Comparison of ENCODE assay signal across 1 cellular context in the genomic region with DNA sequence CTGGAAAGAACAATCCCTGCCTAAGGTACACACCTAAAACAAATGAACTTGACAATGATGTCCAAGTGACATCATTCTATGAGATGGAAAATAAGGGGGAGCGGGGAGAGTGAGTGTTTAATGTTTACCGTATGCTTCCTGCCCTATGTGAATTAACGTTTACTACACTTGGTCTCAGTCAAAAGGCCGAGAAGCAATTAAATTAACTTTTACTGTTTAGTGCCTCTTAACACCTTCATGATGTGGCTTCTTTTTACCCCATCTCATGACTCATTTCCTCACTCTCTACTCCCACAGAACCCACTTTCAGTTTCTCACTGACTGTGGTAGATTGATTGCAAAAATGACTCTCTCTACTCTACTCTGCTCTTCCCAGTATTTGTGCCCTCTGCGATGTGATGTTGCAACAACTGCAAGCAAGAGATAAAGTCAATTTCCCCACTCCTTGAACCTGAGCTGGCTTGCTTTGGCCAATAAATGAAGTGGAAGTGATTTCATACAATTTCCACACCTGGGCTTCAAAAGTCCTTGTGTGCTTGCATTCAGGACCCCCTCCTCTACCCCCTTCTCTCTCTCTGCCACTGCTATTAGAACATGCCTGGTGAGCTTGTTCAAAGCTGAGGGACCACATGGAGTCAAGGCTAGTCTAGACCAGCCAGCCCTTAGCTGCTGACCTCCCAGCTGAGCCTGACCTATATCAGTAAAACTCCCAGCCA.
TF ChIP-seq lines count a peak whose summit lies in the region.

No MANE protein-coding gene starts in this region.

TF ChIP-seq in K562, 482 proteins besides CTCF, POLR2A, EP300 and RAD21 (continued from another document and continues in another):
- peak; percentile 52; the same call in 1 of the 2 replicates for TF ChIP-seq CREB3L1 (IDR thresholded peaks at IDR 0.05; ENCODE audit: borderline replicate concordance, low read depth)
- no peak for TF ChIP-seq ZNF212 (CRISPR knock-in tag; IDR thresholded peaks at IDR 0.05)
- TF ChIP-seq EP400 (IDR thresholded peaks at IDR 0.05) = peak; percentile 19; the same call in 1 of the 2 replicates
- TF ChIP-seq THRB (CRISPR knock-in tag; conservative IDR thresholded peaks at IDR 0.05) = no peak
- TF ChIP-seq HSF4 (CRISPR knock-in tag; IDR thresholded peaks at IDR 0.05; ENCODE audit: borderline replicate concordance) = no peak
- peak; percentile 32 to 37; a peak in 2 of 4 replicates for TF ChIP-seq FOXK2 (conservative IDR thresholded peaks at IDR 0.05 in 1 of 2, IDR thresholded peaks at IDR 0.05 in 1 of 2; ENCODE audit: low read depth in 2 of 2)
- TF ChIP-seq HDAC3 (IDR thresholded peaks at IDR 0.05; ENCODE audit: borderline replicate concordance, partially characterized antibody) = peak; percentile 76
- no peak for TF ChIP-seq RBM39 (optimal IDR thresholded peaks at IDR 0.05; ENCODE audit: low read depth, low read length)
- no peak for TF ChIP-seq ZNF133 (CRISPR knock-in tag; IDR thresholded peaks at IDR 0.05)
- TF ChIP-seq MECOM (CRISPR knock-in tag; IDR thresholded peaks at IDR 0.05) = no peak; the same call in 1 of the 2 replicates
- peak; percentile 88 for TF ChIP-seq RNF2 (IDR thresholded peaks at IDR 0.05)
- TF ChIP-seq ZNF764 (CRISPR knock-in tag; IDR thresholded peaks at IDR 0.05; ENCODE audit: low read depth) = no peak
- TF ChIP-seq EGR1 (conservative IDR thresholded peaks at IDR 0.05) = peak; percentile 73
- TF ChIP-seq BHLHE40 (IDR thresholded peaks at IDR 0.05; ENCODE audit: low read length) = peak; percentile 41; the same call in 1 of the 2 replicates
- no peak for TF ChIP-seq MYBL2 (IDR thresholded peaks at IDR 0.05; ENCODE audit: low read depth)
- no peak for TF ChIP-seq MYBL2 (CRISPR knock-in tag; IDR thresholded peaks at IDR 0.05; ENCODE audit: borderline replicate concordance)
- no peak for TF ChIP-seq ZKSCAN1 (IDR thresholded peaks at IDR 0.05; ENCODE audit: low read depth, low read length)
- TF ChIP-seq, protein P1, sequence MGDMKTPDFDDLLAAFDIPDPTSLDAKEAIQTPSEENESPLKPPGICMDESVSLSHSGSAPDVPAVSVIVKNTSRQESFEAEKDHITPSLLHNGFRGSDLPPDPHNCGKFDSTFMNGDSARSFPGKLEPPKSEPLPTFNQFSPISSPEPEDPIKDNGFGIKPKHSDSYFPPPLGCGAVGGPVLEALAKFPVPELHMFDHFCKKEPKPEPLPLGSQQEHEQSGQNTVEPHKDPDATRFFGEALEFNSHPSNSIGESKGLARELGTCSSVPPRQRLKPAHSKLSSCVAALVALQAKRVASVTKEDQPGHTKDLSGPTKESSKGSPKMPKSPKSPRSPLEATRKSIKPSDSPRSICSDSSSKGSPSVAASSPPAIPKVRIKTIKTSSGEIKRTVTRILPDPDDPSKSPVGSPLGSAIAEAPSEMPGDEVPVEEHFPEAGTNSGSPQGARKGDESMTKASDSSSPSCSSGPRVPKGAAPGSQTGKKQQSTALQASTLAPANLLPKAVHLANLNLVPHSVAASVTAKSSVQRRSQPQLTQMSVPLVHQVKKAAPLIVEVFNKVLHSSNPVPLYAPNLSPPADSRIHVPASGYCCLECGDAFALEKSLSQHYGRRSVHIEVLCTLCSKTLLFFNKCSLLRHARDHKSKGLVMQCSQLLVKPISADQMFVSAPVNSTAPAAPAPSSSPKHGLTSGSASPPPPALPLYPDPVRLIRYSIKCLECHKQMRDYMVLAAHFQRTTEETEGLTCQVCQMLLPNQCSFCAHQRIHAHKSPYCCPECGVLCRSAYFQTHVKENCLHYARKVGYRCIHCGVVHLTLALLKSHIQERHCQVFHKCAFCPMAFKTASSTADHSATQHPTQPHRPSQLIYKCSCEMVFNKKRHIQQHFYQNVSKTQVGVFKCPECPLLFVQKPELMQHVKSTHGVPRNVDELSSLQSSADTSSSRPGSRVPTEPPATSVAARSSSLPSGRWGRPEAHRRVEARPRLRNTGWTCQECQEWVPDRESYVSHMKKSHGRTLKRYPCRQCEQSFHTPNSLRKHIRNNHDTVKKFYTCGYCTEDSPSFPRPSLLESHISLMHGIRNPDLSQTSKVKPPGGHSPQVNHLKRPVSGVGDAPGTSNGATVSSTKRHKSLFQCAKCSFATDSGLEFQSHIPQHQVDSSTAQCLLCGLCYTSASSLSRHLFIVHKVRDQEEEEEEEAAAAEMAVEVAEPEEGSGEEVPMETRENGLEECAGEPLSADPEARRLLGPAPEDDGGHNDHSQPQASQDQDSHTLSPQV (IDR thresholded peaks at IDR 0.05) = no peak
- TF ChIP-seq, protein P2, sequence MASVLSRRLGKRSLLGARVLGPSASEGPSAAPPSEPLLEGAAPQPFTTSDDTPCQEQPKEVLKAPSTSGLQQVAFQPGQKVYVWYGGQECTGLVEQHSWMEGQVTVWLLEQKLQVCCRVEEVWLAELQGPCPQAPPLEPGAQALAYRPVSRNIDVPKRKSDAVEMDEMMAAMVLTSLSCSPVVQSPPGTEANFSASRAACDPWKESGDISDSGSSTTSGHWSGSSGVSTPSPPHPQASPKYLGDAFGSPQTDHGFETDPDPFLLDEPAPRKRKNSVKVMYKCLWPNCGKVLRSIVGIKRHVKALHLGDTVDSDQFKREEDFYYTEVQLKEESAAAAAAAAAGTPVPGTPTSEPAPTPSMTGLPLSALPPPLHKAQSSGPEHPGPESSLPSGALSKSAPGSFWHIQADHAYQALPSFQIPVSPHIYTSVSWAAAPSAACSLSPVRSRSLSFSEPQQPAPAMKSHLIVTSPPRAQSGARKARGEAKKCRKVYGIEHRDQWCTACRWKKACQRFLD (CRISPR knock-in tag; IDR thresholded peaks at IDR 0.05) = peak; percentile 94
- peak; percentile 98 for TF ChIP-seq DPF2 (IDR thresholded peaks at IDR 0.05)
- no peak for TF ChIP-seq RB1 (IDR thresholded peaks at IDR 0.05; ENCODE audit: low read depth)
- TF ChIP-seq ZNF431 (CRISPR knock-in tag; IDR thresholded peaks at IDR 0.05) = 0 out of 2 replicates have a peak, but pooled peaks have one; percentile 26
- peak; percentile 43 to 89; a peak in 3 of 4 replicates for TF ChIP-seq ARNT (IDR thresholded peaks at IDR 0.05)
- peak; percentile 82 for TF ChIP-seq MTA2 (IDR thresholded peaks at IDR 0.05; ENCODE audit: low read depth)
- TF ChIP-seq DEAF1 (CRISPR knock-in tag; IDR thresholded peaks at IDR 0.05) = no peak
- no peak for TF ChIP-seq RBBP5 (IDR thresholded peaks at IDR 0.05; ENCODE audit: borderline replicate concordance, insufficient read depth, low read length, poor library complexity, severe bottlenecking)
- no peak for TF ChIP-seq NCOA6 (IDR thresholded peaks at IDR 0.05)
- no peak for TF ChIP-seq TFE3 (CRISPR knock-in tag; IDR thresholded peaks at IDR 0.05)
- TF ChIP-seq ILF3 (IDR thresholded peaks at IDR 0.05; ENCODE audit: borderline replicate concordance) = no peak
- TF ChIP-seq BMI1 (IDR thresholded peaks at IDR 0.05; ENCODE audit: low read length) = no peak
- no peak for TF ChIP-seq E2F5 (CRISPR knock-in tag; IDR thresholded peaks at IDR 0.05)
- no peak; the same call in 1 of the 2 replicates for TF ChIP-seq CREB1 (IDR thresholded peaks at IDR 0.05)
- TF ChIP-seq CREB1 (CRISPR knock-in tag; IDR thresholded peaks at IDR 0.05) = no peak
- TF ChIP-seq ZNF644 (tag; IDR thresholded peaks at IDR 0.05; ENCODE audit: low read depth) = 0 out of 2 replicates have a peak, but pooled peaks have one; percentile 31
- no peak for TF ChIP-seq E2F6 (IDR thresholded peaks at IDR 0.05; ENCODE audit: borderline replicate concordance in 1 of 2, extremely low read depth in 1 of 2, insufficient read depth in 1 of 2, insufficient read length in 1 of 2, low read depth in 1 of 2, low read length in 1 of 2, poor library complexity in 1 of 2, severe bottlenecking in 1 of 2)
- TF ChIP-seq MTA3 (IDR thresholded peaks at IDR 0.05; ENCODE audit: borderline replicate concordance) = peak; percentile 58; the same call in 1 of the 2 replicates
- TF ChIP-seq, protein P3, sequence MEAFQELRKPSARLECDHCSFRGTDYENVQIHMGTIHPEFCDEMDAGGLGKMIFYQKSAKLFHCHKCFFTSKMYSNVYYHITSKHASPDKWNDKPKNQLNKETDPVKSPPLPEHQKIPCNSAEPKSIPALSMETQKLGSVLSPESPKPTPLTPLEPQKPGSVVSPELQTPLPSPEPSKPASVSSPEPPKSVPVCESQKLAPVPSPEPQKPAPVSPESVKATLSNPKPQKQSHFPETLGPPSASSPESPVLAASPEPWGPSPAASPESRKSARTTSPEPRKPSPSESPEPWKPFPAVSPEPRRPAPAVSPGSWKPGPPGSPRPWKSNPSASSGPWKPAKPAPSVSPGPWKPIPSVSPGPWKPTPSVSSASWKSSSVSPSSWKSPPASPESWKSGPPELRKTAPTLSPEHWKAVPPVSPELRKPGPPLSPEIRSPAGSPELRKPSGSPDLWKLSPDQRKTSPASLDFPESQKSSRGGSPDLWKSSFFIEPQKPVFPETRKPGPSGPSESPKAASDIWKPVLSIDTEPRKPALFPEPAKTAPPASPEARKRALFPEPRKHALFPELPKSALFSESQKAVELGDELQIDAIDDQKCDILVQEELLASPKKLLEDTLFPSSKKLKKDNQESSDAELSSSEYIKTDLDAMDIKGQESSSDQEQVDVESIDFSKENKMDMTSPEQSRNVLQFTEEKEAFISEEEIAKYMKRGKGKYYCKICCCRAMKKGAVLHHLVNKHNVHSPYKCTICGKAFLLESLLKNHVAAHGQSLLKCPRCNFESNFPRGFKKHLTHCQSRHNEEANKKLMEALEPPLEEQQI (IDR thresholded peaks at IDR 0.05) = no peak
- no peak for TF ChIP-seq ZFP30 (CRISPR knock-in tag; IDR thresholded peaks at IDR 0.05; ENCODE audit: borderline replicate concordance)
- peak; percentile 2; the same call in 1 of the 2 replicates for TF ChIP-seq MAFF (IDR thresholded peaks at IDR 0.05; ENCODE audit: low read length)
- no peak for TF ChIP-seq NFXL1 (CRISPR knock-in tag; IDR thresholded peaks at IDR 0.05)
- no peak for TF ChIP-seq BRF1 (IDR thresholded peaks at IDR 0.05; ENCODE audit: borderline replicate concordance, extremely low read depth, insufficient read length)
- TF ChIP-seq MIER1 (IDR thresholded peaks at IDR 0.05; ENCODE audit: low read depth) = peak; percentile 69; the same call in 1 of the 2 replicates
- peak; percentile 53 to 96; a peak in 3 of 4 replicates for TF ChIP-seq RCOR1 (IDR thresholded peaks at IDR 0.05; ENCODE audit: borderline replicate concordance in 1 of 2, low read depth in 2 of 2, low read length in 2 of 2)
